ENCODE assay signal across 21 cellular contexts in genomic region chr9:129602598-129603415, GRCh38. TPM values are rescaled to one million over a fixed set of nuclear protein-coding genes. Genes with fewer than 3 reads are reported as not detected.
DNase-seq lines count a peak whose midpoint lies in the region; ATAC-seq lines count a peak whose summit lies in the region.
"Had no signal": no experiment of that assay in that cellular context is flagged by ENCODE, and none has a peak within 500 bp of the region (broad histone marks: within the 10 kb centered on the region; RNA-seq: fewer than 3 reads in every experiment).

No MANE protein-coding gene starts in this region.

- H3K36me3 Mint-ChIP-seq in naive thymus-derived CD4-positive, alpha-beta T cell = peaks cover 0 to 2% (median 0%) of the 10 kb centered on the region in 5 donors

- H3K4me3 ChIP-seq in naive thymus-derived CD4-positive, alpha-beta T cell (ENCODE audit: low read length) = no peak overlapping the region
- H3K4me3 ChIP-seq: breast epithelium, GM23248, heart right ventricle, pancreas, upper lobe of right lung had no signal

- POLR2A ChIA-PET in naive thymus-derived CD4-positive, alpha-beta T cell (lab: Charles Lee) = no interaction called here

- H3K27ac ChIP-seq in naive thymus-derived CD4-positive, alpha-beta T cell (ENCODE audit: low read depth, low read length) = no peak overlapping the region
- H3K27ac ChIP-seq: GM23248, pancreas, upper lobe of right lung had no signal

- H3K4me1 Mint-ChIP-seq in naive thymus-derived CD4-positive, alpha-beta T cell = peaks cover 19 to 55% (median 31%) of the 10 kb centered on the region in 7 donors

- peaks cover 0 to 8% (median 5%) of the 10 kb centered on the region in 5 donors for H3K27me3 Mint-ChIP-seq in naive thymus-derived CD4-positive, alpha-beta T cell

- peaks cover 20 to 21% of the 10 kb centered on the region in 2 donors for H3K4me1 ChIP-seq in naive thymus-derived CD4-positive, alpha-beta T cell (ENCODE audit: control insufficient read depth in 2 of 2, insufficient read depth in 2 of 2, low read length in 2 of 2)

- peak; percentile 26 for ATAC-seq in naive thymus-derived CD4-positive, alpha-beta T cell
- ATAC-seq: heart right ventricle, pancreas, upper lobe of right lung had no signal

- intact Hi-C loops in naive thymus-derived CD4-positive, alpha-beta T cell (cut with micrococcal nuclease) = no loop called here

- H3K27me3 ChIP-seq in naive thymus-derived CD4-positive, alpha-beta T cell (ENCODE audit: control insufficient read depth in 2 of 2, insufficient read depth in 2 of 2, low read length in 2 of 2) = no peaks in the 10 kb centered on the region
- H3K27me3 ChIP-seq: breast epithelium, pancreas, upper lobe of right lung had no signal

- CTCF ChIA-PET in naive thymus-derived CD4-positive, alpha-beta T cell (lab: Charles Lee) = interaction anchor here (0.7 kb wide), 1 partner anchor 472 kb away, joined by 3 read pairs; no protein-coding TSS in a partner anchor

- DNase-seq in NCI-H1436 (lab: John Stamatoyannopoulos, UW) (peak; percentile 47), NCI-H1436 treated with DMSO at 0.1 percent for 48 hours (lab: John Stamatoyannopoulos, UW) (no peak), HT-29 (ENCODE audit: low spot score) (peak; percentile 29), amniotic epithelial cell (ENCODE audit: low read depth) (peak; percentile 20), AML-193 (lab: John Stamatoyannopoulos, UW) (no peak), SHP77 (lab: John Stamatoyannopoulos, UW) (no peak)
- no peak for DNase-seq in naive thymus-derived CD4-positive, alpha-beta T cell
- no peak for DNase-seq in activated effector memory CD4-positive, alpha-beta T cell treated with Interleukin-2 at 50 U/mL for 16 hours
- DNase-seq: activated CD4-positive, CD25-positive, alpha-beta regulatory T cell; GM23248; heart right ventricle; NCI-H1092; NCI-H526; SIG-M5; stimulated activated CD8-positive, alpha-beta memory T cell treated with anti-CD3 and anti-CD28 coated beads, Interleukin-4, amount 100 ng/mL, for 48 hours; upper lobe of right lung had no signal

- no peaks in the 10 kb centered on the region for H3K36me3 ChIP-seq in naive thymus-derived CD4-positive, alpha-beta T cell (ENCODE audit: control insufficient read depth in 2 of 3, insufficient read depth in 3 of 3, low read length in 3 of 3)
- H3K36me3 ChIP-seq: breast epithelium, heart right ventricle, pancreas, upper lobe of right lung had no signal

- peak overlapping the region in 1 of 9 donors; percentile 66 for H3K27ac Mint-ChIP-seq in naive thymus-derived CD4-positive, alpha-beta T cell

- H3K4me3 Mint-ChIP-seq in naive thymus-derived CD4-positive, alpha-beta T cell = peak overlapping the region in 1 of 10 donors; percentile 25

- no peaks in the 10 kb centered on the region for H3K9me3 Mint-ChIP-seq in naive thymus-derived CD4-positive, alpha-beta T cell

- no peaks in the 10 kb centered on the region for H3K9me3 ChIP-seq in naive thymus-derived CD4-positive, alpha-beta T cell (ENCODE audit: control insufficient read depth in 2 of 3, low read length in 3 of 3)
- H3K9me3 ChIP-seq: breast epithelium, heart right ventricle, pancreas, upper lobe of right lung had no signal

RNA-seq across cellular contexts. Expression of gene C9orf50, which starts 18.1 kb away (rescaled TPM):
- total RNA-seq in HT-29 (2014; rRNA removed; shearing (Covaris generic)) = not detected in 2 replicates
- total RNA-seq in naive thymus-derived CD4-positive, alpha-beta T cell = not detected
- polyA plus RNA-seq in naive thymus-derived CD4-positive, alpha-beta T cell = not detected
- total RNA-seq: A172, heart right ventricle, HT1080, pancreas, upper lobe of right lung had no signal
- polyA plus RNA-seq: heart right ventricle, liver, pancreas had no signal

RNA-seq across cellular contexts. Expression of gene NTMT1, which starts 23.2 kb away (rescaled TPM):
- 68.7 and 83.8 TPM in 2 replicates for total RNA-seq in HT-29 (2014; rRNA removed; shearing (Covaris generic))
- 10 to 100 TPM; 31.0 to 50.1 (median 34.2) TPM for total RNA-seq in naive thymus-derived CD4-positive, alpha-beta T cell
- 10 to 100 TPM; 49.0 to 58.9 TPM for polyA plus RNA-seq in naive thymus-derived CD4-positive, alpha-beta T cell

RNA-seq across cellular contexts. Expression of gene ASB6, which starts 39.1 kb away (rescaled TPM):
- total RNA-seq in HT-29 (2014; rRNA removed; shearing (Covaris generic)) = 25.5 and 25.9 TPM in 2 replicates
- total RNA-seq in naive thymus-derived CD4-positive, alpha-beta T cell = 10 to 100 TPM; 25.0 to 33.2 (median 28.1) TPM
- 10 to 100 TPM; 18.5 to 40.9 TPM for polyA plus RNA-seq in naive thymus-derived CD4-positive, alpha-beta T cell

Comparison
In these comparisons a context has a peak if more than half of its experiments do, and no peak if none do; other contexts are left out.
1. DNase-seq: peak in NCI-H1436 (single experiment), HT-29 (single experiment) and amniotic epithelial cell (single experiment); none in NCI-H1436 treated with DMSO at 0.1 percent for 48 hours (single experiment), naive thymus-derived CD4-positive, alpha-beta T cell (0 of 9), activated effector memory CD4-positive, alpha-beta T cell treated with Interleukin-2 at 50 U/mL for 16 hours (single experiment), AML-193 (0 of 2) and SHP77 (0 of 2).